Comparison of ENCODE assay signal across 22 cellular contexts in the genomic region with DNA sequence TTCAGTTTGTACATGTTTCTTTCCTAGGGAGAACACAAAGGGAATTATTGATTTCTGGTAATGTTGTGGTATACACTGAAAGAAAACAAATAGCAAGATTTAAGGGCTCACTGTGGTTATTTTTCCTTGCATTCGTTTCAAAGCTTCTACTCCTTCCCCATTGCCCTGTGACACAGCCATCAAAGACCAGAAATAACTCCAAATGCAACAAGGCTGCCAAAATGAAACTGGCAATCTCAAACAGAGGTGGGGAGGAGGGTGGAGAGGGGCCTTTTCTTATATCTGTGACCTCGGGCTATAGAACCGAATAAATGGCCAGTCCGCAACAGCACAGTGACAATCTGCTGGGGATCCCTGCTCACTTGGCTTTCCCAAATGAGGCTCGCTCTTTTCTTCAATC. TPM values are rescaled to one million over a fixed set of nuclear protein-coding genes. Genes with fewer than 3 reads are reported as not detected.
DNase-seq lines count a peak whose midpoint lies in the region; ATAC-seq lines count a peak whose summit lies in the region.
"Had no signal": no experiment of that assay in that cellular context is flagged by ENCODE, and none has a peak within 500 bp of the region (broad histone marks: within the 10 kb centered on the region; RNA-seq: fewer than 3 reads in every experiment).

No MANE protein-coding gene starts in this region.

- H3K9me3 ChIP-seq in KOPT-K1 (ENCODE audit: insufficient read depth, low read length, poor library complexity, severe bottlenecking) = no peaks in the 10 kb centered on the region
- H3K9me3 ChIP-seq: right lobe of liver, transverse colon had no signal

- peaks cover 21% of the 10 kb centered on the region; the same call in 1 of the 2 replicates for H3K36me3 ChIP-seq in KOPT-K1 (ENCODE audit: insufficient read depth, low read length)

- peak overlapping the region; percentile 77 to 95 (median 89) for H3K27ac Mint-ChIP-seq in naive thymus-derived CD8-positive, alpha-beta T cell
- H3K27ac Mint-ChIP-seq: T-helper 2 cell treated with Interferon-gamma antibody and Interleukin-4, amounts not matched to agents 5 μg/mL and 100 μg/mL, for 36 hours had no signal

- DNase-seq in NCI-H2107 treated with DMSO at 0.1 percent for 48 hours (lab: John Stamatoyannopoulos, UW; ENCODE audit: unreplicated experiment) (peak; percentile 10), NCI-H2107 (lab: John Stamatoyannopoulos, UW) (no peak), amygdala (lab: John Stamatoyannopoulos, UW) (no peak), SKM-1 (lab: John Stamatoyannopoulos, UW; ENCODE audit: unreplicated experiment) (no peak)
- no peak for DNase-seq in naive thymus-derived CD8-positive, alpha-beta T cell
- DNase-seq: activated T-cell treated with anti-CD3 and anti-CD28 coated beads, Interleukin-2, amount 50 U/mL, for 4 hours; dermis blood vessel endothelial cell; immature natural killer cell; NCI-H1436; NCI-H446 treated with DMSO at 0.1 percent for 48 hours; right lobe of liver; SHP77 treated with DMSO at 0.1 percent for 48 hours; stimulated activated CD4-positive, alpha-beta T cell treated with anti-CD3 and anti-CD28 coated beads, Interleukin-2, amount 100 ng/mL, for 24 hours; transverse colon had no signal

- H3K4me3 Mint-ChIP-seq in naive thymus-derived CD8-positive, alpha-beta T cell = peak overlapping the region; percentile 11 to 87 (median 48)
- H3K4me3 Mint-ChIP-seq: activated T-cell treated with anti-CD3 and anti-CD28 coated beads, Interleukin-2, amount 50 U/mL, for 4 hours; immature natural killer cell; natural killer cell treated with Interleukin-12 subunit alpha and Interleukin-12 subunit beta and Interleukin-15 and Interleukin-18, amount 100 ng/mL, for 72 hours; T-helper 2 cell treated with Interferon-gamma antibody and Interleukin-4, amounts not matched to agents 5 μg/mL and 100 μg/mL, for 36 hours had no signal

- ATAC-seq in naive thymus-derived CD8-positive, alpha-beta T cell = no peak
- no peak for ATAC-seq in HG03280 (IDR thresholded peaks at IDR 0.05; ENCODE audit: unreplicated experiment)
- ATAC-seq: activated CD4-positive, CD25-positive, alpha-beta regulatory T cell treated with anti-CD3 and anti-CD28 coated beads, Interleukin-2, amount 50 U/mL, for 24 hours; activated T-cell treated with anti-CD3 and anti-CD28 coated beads, Interleukin-2, amount 50 U/mL, for 4 hours; natural killer cell treated with Interleukin-12 subunit alpha and Interleukin-12 subunit beta and Interleukin-15 and Interleukin-18, amount 100 ng/mL, for 72 hours; right lobe of liver had no signal

- H3K4me1 Mint-ChIP-seq in naive thymus-derived CD8-positive, alpha-beta T cell = peaks cover 61 to 98% (median 93%) of the 10 kb centered on the region in 4 donors

- H3K27ac ChIP-seq in KOPT-K1 (ENCODE audit: low read depth, low read length, poor library complexity, severe bottlenecking) (peak overlapping the region; percentile 71), angular gyrus (ENCODE audit: low read depth, low read length) (peak overlapping the region; percentile 61)
- H3K27ac ChIP-seq: 22Rv1, right lobe of liver, transverse colon had no signal

- no peaks in the 10 kb centered on the region for H3K27me3 Mint-ChIP-seq in naive thymus-derived CD8-positive, alpha-beta T cell
- H3K27me3 Mint-ChIP-seq: natural killer cell treated with Interleukin-12 subunit alpha and Interleukin-12 subunit beta and Interleukin-15 and Interleukin-18, amount 100 ng/mL, for 72 hours had no signal

- H3K36me3 Mint-ChIP-seq in naive thymus-derived CD8-positive, alpha-beta T cell = peaks cover 6 to 19% (median 11%) of the 10 kb centered on the region in 3 donors

- no peaks in the 10 kb centered on the region for H3K9me3 Mint-ChIP-seq in naive thymus-derived CD8-positive, alpha-beta T cell
- H3K9me3 Mint-ChIP-seq: activated T-cell treated with anti-CD3 and anti-CD28 coated beads, Interleukin-2, amount 50 U/mL, for 4 hours; immature natural killer cell; natural killer cell treated with Interleukin-12 subunit alpha and Interleukin-12 subunit beta and Interleukin-15 and Interleukin-18, amount 100 ng/mL, for 72 hours; T-helper 2 cell treated with Interferon-gamma antibody and Interleukin-4, amounts not matched to agents 5 μg/mL and 100 μg/mL, for 36 hours had no signal

- POLR2A ChIA-PET in naive thymus-derived CD8-positive, alpha-beta T cell (lab: Charles Lee) = interaction anchor here (1.1 to 9.5 kb wide), 4 partner anchors 11 to 141 kb away, joined by 4 to 208 read pairs (median 6); partner anchors contain the start of gene SPOCK2

RNA-seq across cellular contexts. Expression of gene SPOCK2, which starts 17.3 kb away (rescaled TPM):
- total RNA-seq in naive thymus-derived CD8-positive, alpha-beta T cell = 100 to 1,000 TPM; 566 to 578 TPM
- polyA plus RNA-seq in naive thymus-derived CD8-positive, alpha-beta T cell = 100 to 1,000 TPM; 177 to 292 (median 235) TPM
- total RNA-seq: HT1080 had no signal
